ENCODE assay signal across 9 cellular contexts in the genomic region with DNA sequence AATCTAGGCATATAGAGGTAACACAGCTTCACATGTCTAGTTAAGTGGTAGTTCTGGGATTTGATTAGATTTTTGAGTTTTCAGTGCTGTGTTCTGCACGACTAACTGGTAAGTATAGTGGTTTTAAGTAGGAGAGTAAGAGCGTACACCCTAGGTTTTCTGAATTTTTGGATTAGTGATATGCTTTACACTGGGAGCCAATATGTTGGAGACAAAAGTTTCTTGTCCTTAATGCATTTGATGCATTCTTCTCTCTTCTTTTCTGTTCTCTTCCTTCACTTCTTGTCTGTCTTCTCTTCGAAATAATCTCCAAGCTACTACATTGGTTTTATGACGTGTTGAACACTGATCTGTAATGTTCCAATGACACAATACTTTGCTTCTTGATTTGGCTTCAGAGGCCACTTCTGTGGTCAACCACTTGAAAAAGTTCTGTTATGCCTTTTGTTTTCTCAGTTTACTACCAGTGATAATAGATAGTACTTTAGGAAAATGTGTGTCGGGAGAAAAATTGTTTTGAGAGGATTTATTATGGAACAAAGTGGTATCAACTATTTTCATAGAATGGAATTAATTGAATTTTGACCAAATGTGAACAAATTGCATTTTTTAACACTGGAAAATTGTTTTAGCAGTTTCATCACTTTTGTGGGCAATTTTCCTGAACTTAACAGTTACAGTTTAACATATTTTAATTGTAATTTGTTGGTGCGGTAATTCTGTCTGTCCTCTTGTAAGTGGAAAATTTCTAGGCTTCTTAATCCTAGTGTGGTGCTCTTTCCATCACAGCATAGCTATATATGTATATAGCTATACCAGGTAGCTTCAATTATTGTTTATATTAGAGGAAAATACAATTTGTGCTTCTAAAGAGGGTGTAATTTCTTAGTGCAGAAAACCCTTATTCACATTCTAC. TPM values are rescaled to one million over a fixed set of nuclear protein-coding genes. Genes with fewer than 3 reads are reported as not detected.
DNase-seq lines count a peak whose midpoint lies in the region; ATAC-seq and TF ChIP-seq lines count a peak whose summit lies in the region.
"Had no signal": no experiment of that assay in that cellular context is flagged by ENCODE, and none has a peak within 500 bp of the region (broad histone marks: within the 10 kb centered on the region; RNA-seq: fewer than 3 reads in every experiment).

No MANE protein-coding gene starts in this region.

- no peaks in the 10 kb centered on the region for H3K36me3 ChIP-seq in A673 (ENCODE audit: insufficient read depth, low read length, poor library complexity, severe bottlenecking)
- no peaks in the 10 kb centered on the region for H3K36me3 ChIP-seq in HAP-1 (replicated peaks)

- TF ChIP-seq CTCF in A673 (conservative IDR thresholded peaks at IDR 0.05; ENCODE audit: low read depth, low read length) = no peak
- no peak for TF ChIP-seq CTCF in VCaP (conservative IDR thresholded peaks at IDR 0.05)

- BruUV-seq in A673 (replicated peaks; lab: Mats Ljungman, UMichigan) = no TSS peak

- peaks cover 7% of the 10 kb centered on the region for H3K4me1 ChIP-seq in A673 (ENCODE audit: insufficient read depth, low read length, poor library complexity, severe bottlenecking)
- H3K4me1 ChIP-seq in HAP-1 = peaks cover 33% of the 10 kb centered on the region

- peak overlapping the region; percentile 70 for H3K4me3 ChIP-seq in A673 (ENCODE audit: low read depth, low read length, poor library complexity, severe bottlenecking)
- peak overlapping the region; percentile 64 for H3K4me3 ChIP-seq in HAP-1

- POLR2A ChIA-PET in A673 (lab: Charles Lee; ENCODE audit: low non-redundant PET) = no interaction called here

- ATAC-seq in HG02884 (IDR thresholded peaks at IDR 0.05; ENCODE audit: unreplicated experiment) (no peak), HG03280 (IDR thresholded peaks at IDR 0.05; ENCODE audit: unreplicated experiment) (no peak), HG03571 (IDR thresholded peaks at IDR 0.05; ENCODE audit: unreplicated experiment) (no peak), HG02973 (IDR thresholded peaks at IDR 0.05; ENCODE audit: unreplicated experiment) (no peak)

- H3K27ac ChIP-seq in A673 (ENCODE audit: low read depth, low read length, poor library complexity, severe bottlenecking) (no peak overlapping the region), VCaP (peak overlapping the region; percentile 94)

- CTCF ChIA-PET in A673 (lab: Charles Lee) = no interaction called here

- H3K27me3 ChIP-seq in A673 (replicated peaks; ENCODE audit: insufficient read depth, low read depth, low read length, poor library complexity) (peaks cover 25% of the 10 kb centered on the region), HAP-1 (ENCODE audit: low read depth) (no peaks in the 10 kb centered on the region)

- H3K9me3 ChIP-seq in A673 (ENCODE audit: low read depth, low read length, poor library complexity, severe bottlenecking) = no peaks in the 10 kb centered on the region
- H3K9me3 ChIP-seq in HAP-1 = no peaks in the 10 kb centered on the region

- in situ Hi-C loops in HAP-1 (cut with MboI; ENCODE audit: low sequenced_read_pairs) = loop anchor here (10.0 kb wide), 1 partner anchor 121 kb away; the partner anchor contains the start of gene PSMA1

- intact Hi-C loops in A673 (cut with micrococcal nuclease; ENCODE audit: unreplicated experiment) = loop anchor here (10.0 kb wide), 2 partner anchors 61 to 129 kb away; no protein-coding TSS in a partner anchor

- DNase-seq in A673 (ENCODE audit: low spot score) (no peak), HAP-1 (ENCODE audit: low spot score in 2 of 2) (peak in 1 of 2 experiments; percentile 43), medulla oblongata (ENCODE audit: extremely low spot score) (peak; percentile 17)
- DNase-seq: activated B cell treated with CpG ODN at 0.5 μM for 24 hours had no signal

RNA-seq across cellular contexts. Expression of gene PDE3B, which starts 2.6 kb away (rescaled TPM):
- total RNA-seq in A673 (2021) = 3.8 and 4.8 TPM in 2 replicates
